In the genomic region with DNA sequence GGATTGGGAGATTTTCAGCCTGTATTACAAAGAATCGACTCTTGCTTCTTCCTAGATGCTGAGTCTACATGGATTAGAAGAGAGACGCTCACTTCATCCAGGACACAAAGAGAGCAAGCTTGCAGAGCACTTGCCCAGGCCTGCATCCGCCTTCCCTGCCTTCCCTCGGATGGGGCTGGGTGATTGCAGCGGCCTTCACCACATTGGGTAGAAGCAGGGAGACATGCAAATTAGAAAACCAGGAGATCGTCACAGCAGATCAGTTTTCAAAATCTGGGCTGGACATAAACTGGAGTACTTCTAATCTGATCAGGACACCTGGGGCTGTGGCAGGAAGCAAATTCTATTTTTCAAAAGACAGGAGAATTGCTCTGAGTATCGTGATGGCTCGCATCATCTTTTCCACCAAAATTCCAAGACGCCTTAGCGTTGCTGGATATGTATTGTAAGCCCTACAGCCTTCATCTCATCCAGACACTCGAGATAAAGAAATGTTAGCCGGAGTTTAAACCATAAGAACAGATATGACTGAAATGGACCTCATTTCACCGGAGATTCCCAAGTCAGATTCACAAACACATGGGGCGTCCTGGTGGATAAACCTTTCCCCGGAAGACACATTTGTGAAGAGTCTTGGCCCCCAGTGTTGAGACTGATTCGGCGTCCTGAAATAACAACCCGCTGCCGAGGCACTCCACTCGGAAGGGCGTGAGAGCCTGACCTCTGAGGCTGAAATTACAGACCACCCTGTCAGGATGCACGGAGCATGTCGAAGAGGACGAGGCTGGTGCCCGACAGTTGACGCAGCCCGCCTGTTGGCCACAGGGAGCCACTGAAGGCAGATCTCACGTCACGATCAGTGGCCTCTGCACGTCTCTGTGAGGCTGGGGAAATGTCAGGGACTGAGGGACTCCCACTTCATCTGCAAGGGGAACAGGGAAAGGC, we compare ENCODE assay signal across 8 cellular contexts.
A peak's percentile ranks its signal among the peaks of the same experiment; 100 is the strongest.
DNase-seq lines count a peak whose midpoint lies in the region; ATAC-seq and TF ChIP-seq lines count a peak whose summit lies in the region.

No MANE protein-coding gene starts in this region.

- POLR2A ChIA-PET in WTC11 (lab: Charles Lee) = no interaction called here

- ATAC-seq in WTC11 (peak; percentile 95), GM21367 (IDR thresholded peaks at IDR 0.05; ENCODE audit: unreplicated experiment) (no peak)

- CTCF ChIA-PET in WTC11 (lab: Charles Lee) = interaction anchor here (0.6 to 2.7 kb wide), 9 partner anchors 12 to 183 kb away, joined by 3 to 10 read pairs (median 4); no protein-coding TSS in a partner anchor

- H3K36me3 Mint-ChIP-seq in WTC11 (no peaks in the 10 kb centered on the region), type B pancreatic cell (no peaks in the 10 kb centered on the region)

- TF ChIP-seq CTCF in WTC11 (IDR thresholded peaks at IDR 0.05) = no peak
- no peak for TF ChIP-seq CTCF in type B pancreatic cell (conservative IDR thresholded peaks at IDR 0.05)

- H3K9me3 Mint-ChIP-seq in WTC11 (no peaks in the 10 kb centered on the region), type B pancreatic cell (no peaks in the 10 kb centered on the region)

- peak overlapping the region; percentile 76 for H3K27ac Mint-ChIP-seq in WTC11
- peak overlapping the region; percentile 84 for H3K27ac Mint-ChIP-seq in type B pancreatic cell

- peaks cover 21% of the 10 kb centered on the region for H3K4me1 Mint-ChIP-seq in WTC11
- peaks cover 33% of the 10 kb centered on the region for H3K4me1 Mint-ChIP-seq in type B pancreatic cell (ENCODE audit: unreplicated experiment)

- no peaks in the 10 kb centered on the region for H3K27me3 Mint-ChIP-seq in WTC11 (ENCODE audit: low read depth)
- H3K27me3 Mint-ChIP-seq in type B pancreatic cell = no peaks in the 10 kb centered on the region

- DNase-seq in NCI-H748 (lab: John Stamatoyannopoulos, UW; ENCODE audit: unreplicated experiment) (peak; percentile 73), NCI-H748 treated with DMSO at 0.1 percent for 48 hours (lab: John Stamatoyannopoulos, UW) (no peak), WTC11 (ENCODE audit: low spot score) (peak; percentile 58), kidney glomerular epithelial cell (lab: John Stamatoyannopoulos, UW) (peak; percentile 84), type B pancreatic cell (ENCODE audit: extremely low spot score, unreplicated experiment) (no peak), NCI-H446 treated with DMSO at 0.1 percent for 48 hours (lab: John Stamatoyannopoulos, UW) (no peak)
- no peak for DNase-seq in activated T-cell treated with anti-CD3 and anti-CD28 coated beads, Interleukin-2, amount 50 U/mL, for 1 hour

- H3K4me3 Mint-ChIP-seq in WTC11 = no peak overlapping the region
- peak overlapping the region; percentile 63 for H3K4me3 Mint-ChIP-seq in type B pancreatic cell

TF ChIP-seq in WTC11, 78 proteins besides CTCF, POLR2A, EP300 and RAD21:
- TF ChIP-seq, protein P1, sequence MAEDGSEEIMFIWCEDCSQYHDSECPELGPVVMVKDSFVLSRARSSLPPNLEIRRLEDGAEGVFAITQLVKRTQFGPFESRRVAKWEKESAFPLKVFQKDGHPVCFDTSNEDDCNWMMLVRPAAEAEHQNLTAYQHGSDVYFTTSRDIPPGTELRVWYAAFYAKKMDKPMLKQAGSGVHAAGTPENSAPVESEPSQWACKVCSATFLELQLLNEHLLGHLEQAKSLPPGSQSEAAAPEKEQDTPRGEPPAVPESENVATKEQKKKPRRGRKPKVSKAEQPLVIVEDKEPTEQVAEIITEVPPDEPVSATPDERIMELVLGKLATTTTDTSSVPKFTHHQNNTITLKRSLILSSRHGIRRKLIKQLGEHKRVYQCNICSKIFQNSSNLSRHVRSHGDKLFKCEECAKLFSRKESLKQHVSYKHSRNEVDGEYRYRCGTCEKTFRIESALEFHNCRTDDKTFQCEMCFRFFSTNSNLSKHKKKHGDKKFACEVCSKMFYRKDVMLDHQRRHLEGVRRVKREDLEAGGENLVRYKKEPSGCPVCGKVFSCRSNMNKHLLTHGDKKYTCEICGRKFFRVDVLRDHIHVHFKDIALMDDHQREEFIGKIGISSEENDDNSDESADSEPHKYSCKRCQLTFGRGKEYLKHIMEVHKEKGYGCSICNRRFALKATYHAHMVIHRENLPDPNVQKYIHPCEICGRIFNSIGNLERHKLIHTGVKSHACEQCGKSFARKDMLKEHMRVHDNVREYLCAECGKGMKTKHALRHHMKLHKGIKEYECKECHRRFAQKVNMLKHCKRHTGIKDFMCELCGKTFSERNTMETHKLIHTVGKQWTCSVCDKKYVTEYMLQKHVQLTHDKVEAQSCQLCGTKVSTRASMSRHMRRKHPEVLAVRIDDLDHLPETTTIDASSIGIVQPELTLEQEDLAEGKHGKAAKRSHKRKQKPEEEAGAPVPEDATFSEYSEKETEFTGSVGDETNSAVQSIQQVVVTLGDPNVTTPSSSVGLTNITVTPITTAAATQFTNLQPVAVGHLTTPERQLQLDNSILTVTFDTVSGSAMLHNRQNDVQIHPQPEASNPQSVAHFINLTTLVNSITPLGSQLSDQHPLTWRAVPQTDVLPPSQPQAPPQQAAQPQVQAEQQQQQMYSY (CRISPR knock-in tag; IDR thresholded peaks at IDR 0.05) = peak; percentile 87
- no peak for TF ChIP-seq MYBL2 (CRISPR knock-in tag; IDR thresholded peaks at IDR 0.05)
- TF ChIP-seq, protein P2, sequence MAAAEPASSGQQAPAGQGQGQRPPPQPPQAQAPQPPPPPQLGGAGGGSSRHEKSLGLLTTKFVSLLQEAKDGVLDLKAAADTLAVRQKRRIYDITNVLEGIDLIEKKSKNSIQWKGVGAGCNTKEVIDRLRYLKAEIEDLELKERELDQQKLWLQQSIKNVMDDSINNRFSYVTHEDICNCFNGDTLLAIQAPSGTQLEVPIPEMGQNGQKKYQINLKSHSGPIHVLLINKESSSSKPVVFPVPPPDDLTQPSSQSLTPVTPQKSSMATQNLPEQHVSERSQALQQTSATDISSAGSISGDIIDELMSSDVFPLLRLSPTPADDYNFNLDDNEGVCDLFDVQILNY (CRISPR knock-in tag; IDR thresholded peaks at IDR 0.05) = no peak
- TF ChIP-seq NFE2L1 (CRISPR knock-in tag; IDR thresholded peaks at IDR 0.05) = no peak
- TF ChIP-seq ZNF232 (CRISPR knock-in tag; IDR thresholded peaks at IDR 0.05) = no peak
- TF ChIP-seq, protein P3, sequence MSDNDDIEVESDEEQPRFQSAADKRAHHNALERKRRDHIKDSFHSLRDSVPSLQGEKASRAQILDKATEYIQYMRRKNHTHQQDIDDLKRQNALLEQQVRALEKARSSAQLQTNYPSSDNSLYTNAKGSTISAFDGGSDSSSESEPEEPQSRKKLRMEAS (CRISPR knock-in tag; IDR thresholded peaks at IDR 0.05) = 0 out of 2 replicates have a peak, but pooled peaks have one; percentile 13
- no peak for TF ChIP-seq MXD4 (CRISPR knock-in tag; IDR thresholded peaks at IDR 0.05; ENCODE audit: borderline replicate concordance)
- TF ChIP-seq, protein P4, sequence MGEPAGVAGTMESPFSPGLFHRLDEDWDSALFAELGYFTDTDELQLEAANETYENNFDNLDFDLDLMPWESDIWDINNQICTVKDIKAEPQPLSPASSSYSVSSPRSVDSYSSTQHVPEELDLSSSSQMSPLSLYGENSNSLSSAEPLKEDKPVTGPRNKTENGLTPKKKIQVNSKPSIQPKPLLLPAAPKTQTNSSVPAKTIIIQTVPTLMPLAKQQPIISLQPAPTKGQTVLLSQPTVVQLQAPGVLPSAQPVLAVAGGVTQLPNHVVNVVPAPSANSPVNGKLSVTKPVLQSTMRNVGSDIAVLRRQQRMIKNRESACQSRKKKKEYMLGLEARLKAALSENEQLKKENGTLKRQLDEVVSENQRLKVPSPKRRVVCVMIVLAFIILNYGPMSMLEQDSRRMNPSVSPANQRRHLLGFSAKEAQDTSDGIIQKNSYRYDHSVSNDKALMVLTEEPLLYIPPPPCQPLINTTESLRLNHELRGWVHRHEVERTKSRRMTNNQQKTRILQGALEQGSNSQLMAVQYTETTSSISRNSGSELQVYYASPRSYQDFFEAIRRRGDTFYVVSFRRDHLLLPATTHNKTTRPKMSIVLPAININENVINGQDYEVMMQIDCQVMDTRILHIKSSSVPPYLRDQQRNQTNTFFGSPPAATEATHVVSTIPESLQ (CRISPR knock-in tag; IDR thresholded peaks at IDR 0.05) = no peak
- no peak for TF ChIP-seq PRRX2 (CRISPR knock-in tag; IDR thresholded peaks at IDR 0.05)
- TF ChIP-seq, protein P5, sequence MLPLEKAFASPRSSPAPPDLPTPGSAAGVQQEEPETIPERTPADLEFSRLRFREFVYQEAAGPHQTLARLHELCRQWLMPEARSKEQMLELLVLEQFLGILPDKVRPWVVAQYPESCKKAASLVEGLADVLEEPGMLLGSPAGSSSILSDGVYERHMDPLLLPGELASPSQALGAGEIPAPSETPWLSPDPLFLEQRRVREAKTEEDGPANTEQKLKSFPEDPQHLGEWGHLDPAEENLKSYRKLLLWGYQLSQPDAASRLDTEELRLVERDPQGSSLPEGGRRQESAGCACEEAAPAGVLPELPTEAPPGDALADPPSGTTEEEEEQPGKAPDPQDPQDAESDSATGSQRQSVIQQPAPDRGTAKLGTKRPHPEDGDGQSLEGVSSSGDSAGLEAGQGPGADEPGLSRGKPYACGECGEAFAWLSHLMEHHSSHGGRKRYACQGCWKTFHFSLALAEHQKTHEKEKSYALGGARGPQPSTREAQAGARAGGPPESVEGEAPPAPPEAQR (CRISPR knock-in tag; IDR thresholded peaks at IDR 0.05) = no peak
- TF ChIP-seq, protein P6, sequence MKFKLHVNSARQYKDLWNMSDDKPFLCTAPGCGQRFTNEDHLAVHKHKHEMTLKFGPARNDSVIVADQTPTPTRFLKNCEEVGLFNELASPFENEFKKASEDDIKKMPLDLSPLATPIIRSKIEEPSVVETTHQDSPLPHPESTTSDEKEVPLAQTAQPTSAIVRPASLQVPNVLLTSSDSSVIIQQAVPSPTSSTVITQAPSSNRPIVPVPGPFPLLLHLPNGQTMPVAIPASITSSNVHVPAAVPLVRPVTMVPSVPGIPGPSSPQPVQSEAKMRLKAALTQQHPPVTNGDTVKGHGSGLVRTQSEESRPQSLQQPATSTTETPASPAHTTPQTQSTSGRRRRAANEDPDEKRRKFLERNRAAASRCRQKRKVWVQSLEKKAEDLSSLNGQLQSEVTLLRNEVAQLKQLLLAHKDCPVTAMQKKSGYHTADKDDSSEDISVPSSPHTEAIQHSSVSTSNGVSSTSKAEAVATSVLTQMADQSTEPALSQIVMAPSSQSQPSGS (CRISPR knock-in tag; IDR thresholded peaks at IDR 0.05; ENCODE audit: borderline replicate concordance, low read depth) = no peak

Comparison
In these comparisons a context has a peak if more than half of its experiments do, and no peak if none do; other contexts are left out.
1. DNase-seq: peak in NCI-H748 (single experiment), WTC11 (single experiment) and kidney glomerular epithelial cell (single experiment); none in NCI-H748 treated with DMSO at 0.1 percent for 48 hours (single experiment), type B pancreatic cell (single experiment), activated T-cell treated with anti-CD3 and anti-CD28 coated beads, Interleukin-2, amount 50 U/mL, for 1 hour (single experiment) and NCI-H446 treated with DMSO at 0.1 percent for 48 hours (single experiment).